25 cellular contexts compared by ENCODE assay signal in genomic region chr1:241642593-241642944, GRCh38. TPM values are rescaled to one million over a fixed set of nuclear protein-coding genes. Genes with fewer than 3 reads are reported as not detected.
"Had no signal": no experiment of that assay in that cellular context is flagged by ENCODE, and none has a peak within 500 bp of the region (broad histone marks: within the 10 kb centered on the region; RNA-seq: fewer than 3 reads in every experiment).

No MANE protein-coding gene starts in this region.

- DNase-seq: activated CD4-positive, alpha-beta memory T cell treated with anti-CD3 and anti-CD28 coated beads, Interleukin-2, amount 10 ng/mL, durations not matched to agents 7 days and 5 days; activated CD4-positive, alpha-beta T cell treated with anti-CD3 and anti-CD28 coated beads for 4 hours; activated CD4-positive, CD25-positive, alpha-beta regulatory T cell; activated effector memory CD4-positive, alpha-beta T cell treated with anti-CD3 and anti-CD28 coated beads, Interleukin-2, amount 50 U/mL, for 16 hours; activated naive CD4-positive, alpha-beta T cell treated with anti-CD3 and anti-CD28 coated beads, Interleukin-2, amount 10 ng/mL, durations not matched to agents 7 days and 5 days; amygdala; cerebellar nuclear complex; dermis blood vessel endothelial cell; effector CD8-positive, alpha-beta T cell; glutamatergic neuron; hippocampal formation; kidney glomerular epithelial cell; left ventricle myocardium inferior; posterior cingulate gyrus; stimulated activated CD4-positive, alpha-beta T cell treated with anti-CD3 and anti-CD28 coated beads, Interleukin-2, amount 100 ng/mL, for 48 hours; stimulated activated naive CD4-positive, alpha-beta T cell; upper lobe of right lung had no signal

- H3K27ac ChIP-seq: left ventricle myocardium inferior, upper lobe of right lung had no signal

- H3K4me3 Mint-ChIP-seq: activated CD4-positive, alpha-beta memory T cell treated with anti-CD3 and anti-CD28 coated beads, Interleukin-2, amount 10 ng/mL, durations not matched to agents 7 days and 5 days; activated naive CD4-positive, alpha-beta T cell treated with anti-CD3 and anti-CD28 coated beads, Interleukin-2, amount 10 ng/mL, durations not matched to agents 7 days and 5 days; memory B cell had no signal

- H3K36me3 ChIP-seq: left ventricle myocardium inferior, thoracic aorta, upper lobe of right lung had no signal

- ATAC-seq: esophagus mucosa, sciatic nerve, upper lobe of right lung had no signal

- H3K27me3 ChIP-seq: upper lobe of right lung had no signal

- H3K36me3 Mint-ChIP-seq: memory B cell had no signal

- H3K27me3 Mint-ChIP-seq: activated naive CD4-positive, alpha-beta T cell treated with anti-CD3 and anti-CD28 coated beads, Interleukin-2, amount 10 ng/mL, durations not matched to agents 7 days and 5 days; memory B cell had no signal

- H3K9me3 ChIP-seq: thoracic aorta, upper lobe of right lung had no signal

- H3K27ac Mint-ChIP-seq: activated CD4-positive, alpha-beta memory T cell treated with anti-CD3 and anti-CD28 coated beads, Interleukin-2, amount 10 ng/mL, durations not matched to agents 7 days and 5 days; activated naive CD4-positive, alpha-beta T cell treated with anti-CD3 and anti-CD28 coated beads, Interleukin-2, amount 10 ng/mL, durations not matched to agents 7 days and 5 days; memory B cell had no signal

- H3K4me3 ChIP-seq: left ventricle myocardium inferior, thoracic aorta, upper lobe of right lung had no signal

RNA-seq across cellular contexts. Expression of gene WDR64, which starts 9.5 kb away (rescaled TPM):
- total RNA-seq: bronchial epithelial cell, esophagus mucosa, frontal cortex, left ventricle myocardium inferior, neural crest cell, omental fat pad, sciatic nerve, thoracic aorta, upper lobe of right lung had no signal
